Comparison of ENCODE assay signal across 14 cellular contexts in the genomic region with DNA sequence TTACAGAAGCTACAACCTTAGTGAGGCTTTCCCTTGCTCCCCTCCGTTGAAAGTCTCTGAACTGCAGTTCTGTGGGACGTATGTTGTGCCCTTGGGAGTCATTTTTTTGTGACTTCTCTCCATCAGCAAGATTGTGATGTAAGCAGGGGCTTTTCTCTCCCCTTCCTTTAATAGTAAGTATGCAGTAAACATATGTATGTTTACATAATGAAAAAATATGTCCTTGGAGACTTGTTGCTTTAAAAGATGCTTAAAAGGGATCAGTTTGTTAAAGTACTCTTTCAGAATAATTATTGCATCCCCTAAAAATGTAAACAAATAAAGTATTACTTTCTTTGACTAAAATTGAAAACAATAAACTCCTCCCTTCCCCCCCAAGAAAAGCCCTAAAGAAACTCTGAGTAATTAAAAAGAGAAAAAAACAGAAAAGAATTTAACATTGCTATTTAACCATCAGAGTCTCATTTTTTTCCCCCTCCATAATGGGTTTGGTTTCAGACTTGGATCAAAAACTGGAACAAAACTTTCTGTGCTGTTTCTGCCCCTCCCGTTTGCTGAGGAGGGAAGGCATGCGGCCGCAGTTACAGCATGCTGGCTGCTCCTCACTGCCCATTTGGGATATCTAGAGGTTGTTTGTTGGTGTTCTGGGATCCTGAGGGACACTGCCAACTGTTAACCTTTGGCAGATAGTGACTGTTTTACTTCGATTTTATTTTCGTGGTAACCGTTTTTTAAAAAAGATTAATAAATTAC. TPM values are rescaled to one million over a fixed set of nuclear protein-coding genes. Genes with fewer than 3 reads are reported as not detected.
A peak's percentile ranks its signal among the peaks of the same experiment; 100 is the strongest.
DNase-seq lines count a peak whose midpoint lies in the region; ATAC-seq and TF ChIP-seq lines count a peak whose summit lies in the region.
"Had no signal": no experiment of that assay in that cellular context is flagged by ENCODE, and none has a peak within 500 bp of the region (broad histone marks: within the 10 kb centered on the region; RNA-seq: fewer than 3 reads in every experiment).

No MANE protein-coding gene starts in this region.

- peak overlapping the region in 3 of 5 experiments; percentile 8 to 26 (median 19) for H3K4me3 Mint-ChIP-seq in brain
- H3K4me3 Mint-ChIP-seq: activated naive CD4-positive, alpha-beta T cell treated with anti-CD3 and anti-CD28 coated beads, Interleukin-2, amount 10 ng/mL, durations not matched to agents 7 days and 5 days had no signal

- peaks cover 89% of the 10 kb centered on the region for H3K4me1 ChIP-seq in left ventricle myocardium inferior
- H3K4me1 ChIP-seq in psoas muscle: peaks cover 82% of the 10 kb centered on the region
- peaks cover 22% of the 10 kb centered on the region for H3K4me1 ChIP-seq in BE2C

- H3K27ac Mint-ChIP-seq in brain: peak overlapping the region; percentile 7 to 95 (median 64)
- H3K27ac Mint-ChIP-seq: activated naive CD4-positive, alpha-beta T cell treated with anti-CD3 and anti-CD28 coated beads, Interleukin-2, amount 10 ng/mL, durations not matched to agents 7 days and 5 days had no signal

- H3K27ac ChIP-seq in left ventricle myocardium inferior (replicated peaks): peak overlapping the region; percentile 69
- H3K27ac ChIP-seq in psoas muscle: peak overlapping the region; percentile 80

- no peaks in the 10 kb centered on the region for H3K27me3 Mint-ChIP-seq in brain
- H3K27me3 Mint-ChIP-seq: activated naive CD4-positive, alpha-beta T cell treated with anti-CD3 and anti-CD28 coated beads, Interleukin-2, amount 10 ng/mL, durations not matched to agents 7 days and 5 days had no signal

- no peaks in the 10 kb centered on the region for H3K9me3 Mint-ChIP-seq in brain
- H3K9me3 Mint-ChIP-seq: activated naive CD4-positive, alpha-beta T cell treated with anti-CD3 and anti-CD28 coated beads, Interleukin-2, amount 10 ng/mL, durations not matched to agents 7 days and 5 days had no signal

- H3K36me3 Mint-ChIP-seq in brain: no peaks in the 10 kb centered on the region
- H3K36me3 Mint-ChIP-seq: activated naive CD4-positive, alpha-beta T cell treated with anti-CD3 and anti-CD28 coated beads, Interleukin-2, amount 10 ng/mL, durations not matched to agents 7 days and 5 days had no signal

- H3K4me1 Mint-ChIP-seq in brain: peaks cover 93% of the 10 kb centered on the region
- H3K4me1 Mint-ChIP-seq: activated naive CD4-positive, alpha-beta T cell treated with anti-CD3 and anti-CD28 coated beads, Interleukin-2, amount 10 ng/mL, durations not matched to agents 7 days and 5 days had no signal

- intact Hi-C loops in left ventricle myocardium inferior (cut with micrococcal nuclease) (no loop called here), psoas muscle (cut with DNase I) (loop anchor here in 1 of 2 donors (5.0 kb wide), 1 partner anchor 36 kb away; no protein-coding TSS in a partner anchor)

- DNase-seq in AG10803 (ENCODE audit: low read depth) (peak; percentile 59), left ventricle myocardium inferior (peak; percentile 38), psoas muscle (no peak), SK-N-DZ (ENCODE audit: low spot score) (no peak), BE2C (no peak), DMS153 (lab: John Stamatoyannopoulos, UW) (no peak)
- DNase-seq in activated CD4-positive, alpha-beta T cell treated with anti-CD3 and anti-CD28 coated beads for 4 hours: no peak
- DNase-seq: activated CD4-positive, alpha-beta T cell treated with anti-CD3 and anti-CD28 coated beads, Interleukin-2, amount 50 U/mL, for 4 hours; activated naive CD4-positive, alpha-beta T cell treated with anti-CD3 and anti-CD28 coated beads, Interleukin-2, amount 10 ng/mL, durations not matched to agents 7 days and 5 days; AML-193; effector CD4-positive, alpha-beta T cell; NCI-H524 treated with DMSO at 0.1 percent for 48 hours; posterior cingulate gyrus had no signal

- H3K9me3 ChIP-seq in left ventricle myocardium inferior (replicated peaks) (no peaks in the 10 kb centered on the region), psoas muscle (no peaks in the 10 kb centered on the region), BE2C (no peaks in the 10 kb centered on the region)

- H3K4me3 ChIP-seq in AG10803 (ENCODE audit: low read length) (peak overlapping the region; percentile 50), left ventricle myocardium inferior (peak overlapping the region; percentile 32), psoas muscle (no peak overlapping the region), BE2C (ENCODE audit: low read depth, low read length) (no peak overlapping the region)

- WGBS in psoas muscle, 3 donors: 22 to 41% (median 23%) methylated on average over 8 of the region's 8 CpGs

- no peaks in the 10 kb centered on the region for H3K36me3 ChIP-seq in left ventricle myocardium inferior
- no peaks in the 10 kb centered on the region for H3K36me3 ChIP-seq in psoas muscle (ENCODE audit: insufficient read depth in 1 of 2, low read depth in 1 of 2)
- H3K36me3 ChIP-seq in BE2C: no peaks in the 10 kb centered on the region

- H3K27me3 ChIP-seq in left ventricle myocardium inferior (ENCODE audit: low read depth) (no peaks in the 10 kb centered on the region), psoas muscle (ENCODE audit: insufficient read depth in 3 of 3, low read length in 2 of 3) (no peaks in the 10 kb centered on the region), BE2C (no peaks in the 10 kb centered on the region)

- ATAC-seq in psoas muscle: peak in 2 of 4 donors; percentile 28 to 62

- TF ChIP-seq CTCF in AG10803 (conservative IDR thresholded peaks at IDR 0.05; ENCODE audit: low read length): no peak
- no peak for TF ChIP-seq CTCF in brain (conservative IDR thresholded peaks at IDR 0.05)
- no peak for TF ChIP-seq CTCF in left ventricle myocardium inferior (IDR thresholded peaks at IDR 0.05; ENCODE audit: borderline replicate concordance)
- TF ChIP-seq CTCF in psoas muscle (IDR thresholded peaks at IDR 0.05): no peak
- no peak for TF ChIP-seq CTCF in BE2C (IDR thresholded peaks at IDR 0.05; ENCODE audit: low read depth, low read length)

RNA-seq across cellular contexts. Expression of a gene that starts 40.2 kb away (rescaled TPM):
- polyA plus RNA-seq in brain (ENCODE audit: insufficient read depth, low read depth, low replicate concordance) (47.4 TPM), psoas muscle (10 to 100 TPM; 18.5 to 31.7 (median 19.4) TPM)
- total RNA-seq in left ventricle myocardium inferior (52.8 TPM), psoas muscle (10 to 100 TPM; 35.0 to 77.5 (median 51.7) TPM)
- 28.7 and 32.3 TPM in 2 replicates for polyA plus RNA-seq in SK-N-DZ (2014; cell fraction: cytosol; rRNA removed)
- 56.3 and 115 TPM in 2 replicates for polyA plus RNA-seq in SK-N-DZ (2014; cell fraction: nucleus; rRNA removed)
- 169 TPM for polyA plus RNA-seq in BE2C (2012; ENCODE audit: insufficient read depth, insufficient read length, low read depth)

Comparison
In these comparisons a context has a peak if more than half of its experiments do, and no peak if none do; other contexts are left out.
1. DNase-seq: peak in AG10803 (single experiment) and left ventricle myocardium inferior (single experiment); none in psoas muscle (0 of 2), activated CD4-positive, alpha-beta T cell treated with anti-CD3 and anti-CD28 coated beads for 4 hours (0 of 2), SK-N-DZ (single experiment), BE2C (single experiment) and DMS153 (single experiment).
2. H3K4me3 ChIP-seq: peak in AG10803 (single experiment) and left ventricle myocardium inferior (single experiment); none in psoas muscle (single experiment) and BE2C (single experiment).